In the genomic region with DNA sequence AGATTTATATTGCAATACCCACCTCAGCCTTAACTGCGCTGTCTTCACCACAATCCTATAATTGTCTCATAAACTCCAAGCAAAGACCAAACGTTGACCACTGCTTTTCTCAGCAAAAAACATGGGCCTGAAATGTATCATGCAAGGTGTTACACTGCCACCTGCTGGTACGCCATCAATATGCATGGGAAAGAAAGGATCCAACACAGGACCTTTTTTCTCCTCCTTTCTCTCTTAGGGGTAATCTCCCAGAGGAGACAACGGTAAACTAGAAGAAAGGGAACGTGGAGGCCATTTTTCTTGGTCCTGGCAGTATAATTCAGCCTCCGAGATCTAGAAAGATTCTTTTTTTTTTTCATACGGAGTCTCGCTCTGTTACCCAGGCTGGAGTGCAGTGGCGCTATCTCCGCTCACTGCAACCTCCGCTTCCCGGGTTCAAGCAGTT, we compare ENCODE assay signal across 8 cellular contexts.
DNase-seq lines count a peak whose midpoint lies in the region; ATAC-seq and TF ChIP-seq lines count a peak whose summit lies in the region.

No MANE protein-coding gene starts in this region.

- no peak overlapping the region for H3K4me3 Mint-ChIP-seq in activated T-helper 2 cell treated with anti-CD3 and anti-CD28 coated beads, Interferon-gamma antibody, Interleukin-2, Interleukin-4, amounts not matched to agents 10 μg/mL and 5 μg/mL and 100 μg/mL, durations not matched to agents 14 hours and 24 hours and 36 hours (ENCODE audit: low read depth)

- intact Hi-C loops in activated T-helper 2 cell treated with anti-CD3 and anti-CD28 coated beads, Interferon-gamma antibody, Interleukin-2, Interleukin-4, amounts not matched to agents 10 μg/mL and 5 μg/mL and 100 μg/mL, durations not matched to agents 14 hours and 24 hours and 36 hours (cut with micrococcal nuclease): loop anchor here (1.0 to 10.0 kb wide), 6 partner anchors 14 to 640 kb away; no protein-coding TSS in a partner anchor

- no peaks in the 10 kb centered on the region for H3K9me2 ChIP-seq in Loucy (replicated peaks; ENCODE audit: low read depth, low read length)

- H3K36me3 Mint-ChIP-seq in activated T-helper 2 cell treated with anti-CD3 and anti-CD28 coated beads, Interferon-gamma antibody, Interleukin-2, Interleukin-4, amounts not matched to agents 10 μg/mL and 5 μg/mL and 100 μg/mL, durations not matched to agents 14 hours and 24 hours and 36 hours (ENCODE audit: low read depth): no peaks in the 10 kb centered on the region

- H3K27me3 Mint-ChIP-seq in activated T-helper 2 cell treated with anti-CD3 and anti-CD28 coated beads, Interferon-gamma antibody, Interleukin-2, Interleukin-4, amounts not matched to agents 10 μg/mL and 5 μg/mL and 100 μg/mL, durations not matched to agents 14 hours and 24 hours and 36 hours (ENCODE audit: low read depth): peaks cover 9% of the 10 kb centered on the region

- H3K4me3 ChIP-seq in Loucy (ENCODE audit: low read length, poor library complexity, severe bottlenecking): no peak overlapping the region
- no peak overlapping the region for H3K4me3 ChIP-seq in foreskin fibroblast (ENCODE audit: low read depth in 1 of 2, low read length in 2 of 2)
- no peak overlapping the region for H3K4me3 ChIP-seq in thoracic aorta

- H3K27me3 ChIP-seq in Loucy (ENCODE audit: insufficient read depth, low read length, poor library complexity, severe bottlenecking): no peaks in the 10 kb centered on the region
- H3K27me3 ChIP-seq in thoracic aorta (replicated peaks; ENCODE audit: insufficient read depth): no peaks in the 10 kb centered on the region

- POLR2A ChIA-PET in RWPE1 (lab: Yijun Ruan, JAX; ENCODE audit: low non-redundant PET): no interaction called here

- peak; percentile 97 for DNase-seq in DMS53 (lab: John Stamatoyannopoulos, UW)
- DNase-seq in RWPE1 (ENCODE audit: low spot score): peak; percentile 67
- peak; percentile 68 for DNase-seq in activated T-helper 2 cell treated with anti-CD3 and anti-CD28 coated beads, Interferon-gamma antibody, Interleukin-2, Interleukin-4, amounts not matched to agents 10 μg/mL and 5 μg/mL and 100 μg/mL, durations not matched to agents 14 hours and 24 hours and 36 hours (ENCODE audit: low spot score)
- DNase-seq in foreskin fibroblast: peak; percentile 63 to 88
- peak; percentile 55 for DNase-seq in occipital lobe (lab: John Stamatoyannopoulos, UW)
- peak; percentile 78 for DNase-seq in thoracic aorta (ENCODE audit: low spot score)

- no peaks in the 10 kb centered on the region for H4K20me1 ChIP-seq in Loucy (ENCODE audit: insufficient read depth, low read length, poor library complexity, severe bottlenecking)

- H3K9me3 Mint-ChIP-seq in activated T-helper 2 cell treated with anti-CD3 and anti-CD28 coated beads, Interferon-gamma antibody, Interleukin-2, Interleukin-4, amounts not matched to agents 10 μg/mL and 5 μg/mL and 100 μg/mL, durations not matched to agents 14 hours and 24 hours and 36 hours: no peaks in the 10 kb centered on the region

- no peak overlapping the region for H3K9ac ChIP-seq in Loucy (ENCODE audit: low read depth, low read length, poor library complexity, severe bottlenecking)

- no peaks in the 10 kb centered on the region for H3F3A ChIP-seq in Loucy (ENCODE audit: low read depth)

- H3K27ac ChIP-seq in RWPE1 (peak overlapping the region; percentile 62), thoracic aorta (peak overlapping the region in 1 of 2 donors; percentile 42)

- H2AFZ ChIP-seq in Loucy (ENCODE audit: low read length): no peak overlapping the region

- H3K4me1 ChIP-seq in Loucy (ENCODE audit: insufficient read depth, low read length, poor library complexity, severe bottlenecking) (peaks cover 3% of the 10 kb centered on the region), thoracic aorta (ENCODE audit: control insufficient read depth in 1 of 2, low read depth in 2 of 2) (peaks cover 5 to 16% of the 10 kb centered on the region in 2 donors)

- H3K4me1 Mint-ChIP-seq in activated T-helper 2 cell treated with anti-CD3 and anti-CD28 coated beads, Interferon-gamma antibody, Interleukin-2, Interleukin-4, amounts not matched to agents 10 μg/mL and 5 μg/mL and 100 μg/mL, durations not matched to agents 14 hours and 24 hours and 36 hours (ENCODE audit: low read depth): peaks cover 15% of the 10 kb centered on the region

- TF ChIP-seq CTCF in Loucy (conservative IDR thresholded peaks at IDR 0.05; ENCODE audit: low read length) (peak; percentile 99), RWPE1 (conservative IDR thresholded peaks at IDR 0.05; ENCODE audit: low read depth) (peak; percentile 93), foreskin fibroblast (IDR thresholded peaks at IDR 0.05; ENCODE audit: low read depth, low read length) (peak; percentile 82), thoracic aorta (IDR thresholded peaks at IDR 0.05) (peak; percentile 96)

- no peak overlapping the region for H3K4me2 ChIP-seq in Loucy (ENCODE audit: low read depth, low read length, poor library complexity, severe bottlenecking)

- peak; percentile 86 for ATAC-seq in GM21737 (IDR thresholded peaks at IDR 0.05; ENCODE audit: unreplicated experiment)
- peak; percentile 90 for ATAC-seq in thoracic aorta (ENCODE audit: insufficient number of reproducible peaks, low FRiP score, low read depth)

- no peaks in the 10 kb centered on the region for H3K9me3 ChIP-seq in Loucy (ENCODE audit: insufficient read depth, low read depth, low read length)
- no peaks in the 10 kb centered on the region for H3K9me3 ChIP-seq in thoracic aorta

- H3K79me2 ChIP-seq in Loucy (ENCODE audit: insufficient read depth, low read length): no peaks in the 10 kb centered on the region

- H3K27ac Mint-ChIP-seq in activated T-helper 2 cell treated with anti-CD3 and anti-CD28 coated beads, Interferon-gamma antibody, Interleukin-2, Interleukin-4, amounts not matched to agents 10 μg/mL and 5 μg/mL and 100 μg/mL, durations not matched to agents 14 hours and 24 hours and 36 hours: no peak overlapping the region

- CTCF ChIA-PET in RWPE1 (lab: Yijun Ruan, JAX): interaction anchor here (0.6 to 2.4 kb wide), 12 partner anchors 8 to 1300 kb away, joined by 3 to 18 read pairs (median 3); a partner anchor contains a TSS

- H3K36me3 ChIP-seq in Loucy (ENCODE audit: insufficient read depth, low read length) (no peaks in the 10 kb centered on the region), thoracic aorta (no peaks in the 10 kb centered on the region)
